9 cellular contexts compared by ENCODE assay signal in the genomic region with DNA sequence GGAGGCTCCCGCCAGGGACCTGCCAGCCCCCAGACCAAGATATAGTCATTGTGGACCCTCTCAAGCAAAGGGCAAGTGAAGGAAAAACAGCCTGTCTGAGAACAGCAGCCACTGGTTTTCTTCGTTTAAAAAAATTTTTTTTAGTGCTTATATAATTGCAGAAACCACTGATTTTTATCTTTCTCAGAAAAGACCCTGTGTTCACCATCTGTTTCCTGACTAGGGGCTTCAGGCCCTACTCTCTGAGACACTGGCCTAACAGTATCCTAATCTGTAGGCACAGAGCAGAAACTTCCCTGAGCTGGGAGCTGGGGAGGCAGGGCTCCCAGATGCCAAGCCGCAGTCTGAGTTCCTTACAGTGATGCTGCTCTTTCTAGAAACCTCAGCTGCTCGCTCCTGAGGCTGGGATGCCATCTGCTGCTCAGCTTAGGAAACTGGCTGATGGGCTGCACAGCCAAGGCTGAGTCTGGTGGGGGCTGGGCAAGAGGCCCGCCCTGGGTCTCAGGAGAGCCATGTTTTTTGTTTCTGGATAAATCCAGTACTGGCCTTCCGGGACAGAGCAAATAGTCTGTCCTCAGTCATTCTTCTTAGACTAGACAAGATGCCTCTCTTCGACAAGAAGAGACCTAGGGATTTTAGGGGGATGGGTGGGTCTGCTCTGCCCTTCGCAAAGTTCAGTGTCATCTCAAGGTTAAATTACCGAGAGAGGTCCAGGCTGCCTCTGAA. TPM values are rescaled to one million over a fixed set of nuclear protein-coding genes. Genes with fewer than 3 reads are reported as not detected.
DNase-seq lines count a peak whose midpoint lies in the region; ATAC-seq and TF ChIP-seq lines count a peak whose summit lies in the region.
"Had no signal": no experiment of that assay in that cellular context is flagged by ENCODE, and none has a peak within 500 bp of the region (broad histone marks: within the 10 kb centered on the region; RNA-seq: fewer than 3 reads in every experiment).

No MANE protein-coding gene starts in this region.

- no TSS peak for BruUV-seq in Calu3 (replicated peaks; lab: Mats Ljungman, UMichigan)

- no peaks in the 10 kb centered on the region for H3K36me3 Mint-ChIP-seq in Calu3 (ENCODE audit: insufficient read depth, unreplicated experiment)

- H3K27me3 Mint-ChIP-seq in Calu3 (ENCODE audit: unreplicated experiment) = peaks cover 37% of the 10 kb centered on the region

- H3K27ac ChIP-seq in thymus (ENCODE audit: low read depth) = peak overlapping the region; percentile 37

- DNase-seq in Calu3 = peak; percentile 92
- peak; percentile 89 for DNase-seq in MG63
- peak; percentile 85 for DNase-seq in SHP77 treated with DMSO at 0.1 percent for 48 hours (lab: John Stamatoyannopoulos, UW)
- DNase-seq in activated effector memory CD4-positive, alpha-beta T cell treated with anti-CD3 and anti-CD28 coated beads, Interleukin-2, amount 50 U/mL, for 16 hours = peak; percentile 84
- peak; percentile 76 for DNase-seq in foreskin melanocyte
- DNase-seq in nucleus accumbens (lab: John Stamatoyannopoulos, UW) = peak; percentile 28 to 94 (median 80)

- no peak overlapping the region for H3K4me3 Mint-ChIP-seq in Calu3 (ENCODE audit: low read depth, unreplicated experiment)
- H3K4me3 Mint-ChIP-seq: dendritic cell treated with granulocyte-macrophage colony-stimulating factor and Interleukin-4, amounts not matched to agents 40 ng/mL and 50 ng/mL, for 4 days had no signal

- 26% methylated on average over 9 of the region's 9 CpGs for WGBS in thymus

- no peak overlapping the region for H3K4me3 ChIP-seq in MG63
- H3K4me3 ChIP-seq in thymus (ENCODE audit: low read length) = no peak overlapping the region

- ATAC-seq in GM21786 (IDR thresholded peaks at IDR 0.05; ENCODE audit: unreplicated experiment) = peak; percentile 88

- CTCF ChIA-PET in Calu3 (lab: Charles Lee) = interaction anchor here (0.6 to 1.9 kb wide), 12 partner anchors 11 to 683 kb away, joined by 3 to 11 read pairs (median 4); no protein-coding TSS in a partner anchor

- peaks cover 9% of the 10 kb centered on the region for H3K4me1 ChIP-seq in thymus (ENCODE audit: control insufficient read depth, insufficient read depth, low read length)

- intact Hi-C loops in Calu3 (cut with micrococcal nuclease; ENCODE audit: unreplicated experiment) = loop anchor here (1.0 to 5.0 kb wide), 2 partner anchors 620 to 683 kb away; no protein-coding TSS in a partner anchor

- TF ChIP-seq CTCF in Calu3 (IDR thresholded peaks at IDR 0.05; ENCODE audit: unreplicated experiment) = peak; percentile 75

- no peaks in the 10 kb centered on the region for H3K36me3 ChIP-seq in MG63
- H3K36me3 ChIP-seq in thymus (ENCODE audit: control insufficient read depth, insufficient read depth) = no peaks in the 10 kb centered on the region

- no peaks in the 10 kb centered on the region for H3K27me3 ChIP-seq in MG63
- H3K27me3 ChIP-seq in thymus (ENCODE audit: control insufficient read depth, insufficient read depth) = no peaks in the 10 kb centered on the region

- no peaks in the 10 kb centered on the region for H3K9me3 Mint-ChIP-seq in Calu3 (ENCODE audit: low read depth, unreplicated experiment)

- no peak overlapping the region for H3K27ac Mint-ChIP-seq in Calu3 (ENCODE audit: unreplicated experiment)

- H3K4me1 Mint-ChIP-seq in Calu3 (ENCODE audit: low read depth, unreplicated experiment) = peaks cover 8% of the 10 kb centered on the region

- no peaks in the 10 kb centered on the region; the same call in 1 of the 2 replicates for H3K9me3 ChIP-seq in MG63
- H3K9me3 ChIP-seq in thymus (ENCODE audit: control insufficient read depth) = no peaks in the 10 kb centered on the region

RNA-seq across cellular contexts. Expression of a gene that starts 31.0 kb away (rescaled TPM):
- total RNA-seq in Calu3 (2022) = 228 and 230 TPM in 2 replicates
- total RNA-seq in MG63 (2014; rRNA removed; shearing (Covaris generic); ENCODE audit: low replicate concordance) = 280 and 444 TPM in 2 replicates
- polyA plus RNA-seq in thymus = 253 TPM
